Comparison of ENCODE assay signal across 12 cellular contexts in genomic region chr5:150139334-150139733, GRCh38. TPM values are rescaled to one million over a fixed set of nuclear protein-coding genes. Genes with fewer than 3 reads are reported as not detected.
DNase-seq lines count a peak whose midpoint lies in the region; ATAC-seq and TF ChIP-seq lines count a peak whose summit lies in the region.
"Had no signal": no experiment of that assay in that cellular context is flagged by ENCODE, and none has a peak within 500 bp of the region (broad histone marks: within the 10 kb centered on the region; RNA-seq: fewer than 3 reads in every experiment).

No MANE protein-coding gene starts in this region.

- H3K4me1 Mint-ChIP-seq in WTC11 = peaks cover 63% of the 10 kb centered on the region
- peaks cover 12 to 17% of the 10 kb centered on the region in 2 donors for H3K4me1 Mint-ChIP-seq in stimulated activated naive B cell treated with anti-CD40 and anti-IgM and Interleukin-4, amounts not matched to agents 10 μg/mL and 1 μg/mL and 100 μg/mL, for 72 hours

- peak overlapping the region; percentile 100 for H3K4me2 ChIP-seq in BLaER1

- H3K36me3 Mint-ChIP-seq in WTC11 = no peaks in the 10 kb centered on the region
- peaks cover 0 to 4% of the 10 kb centered on the region in 2 donors for H3K36me3 Mint-ChIP-seq in stimulated activated naive B cell treated with anti-CD40 and anti-IgM and Interleukin-4, amounts not matched to agents 10 μg/mL and 1 μg/mL and 100 μg/mL, for 72 hours

- POLR2A ChIA-PET in WTC11 (lab: Charles Lee) = no interaction called here

- H3K36me3 ChIP-seq in BLaER1 = peaks cover 40% of the 10 kb centered on the region
- H3K36me3 ChIP-seq in gastrocnemius medialis = no peaks in the 10 kb centered on the region

- in situ Hi-C loops in gastrocnemius medialis (cut with MboI; ENCODE audit: low sequenced_read_pairs in 4 of 4) = no loop called here

- TF ChIP-seq POLR2A in gastrocnemius medialis (IDR thresholded peaks at IDR 0.05) = no peak

- no peaks in the 10 kb centered on the region for H4K20me1 ChIP-seq in BLaER1

- H3K27ac ChIP-seq in BLaER1 (peak overlapping the region; percentile 93), gastrocnemius medialis (peak overlapping the region; percentile 75 to 82 (median 78))

- CTCF ChIA-PET in WTC11 (lab: Charles Lee) = interaction anchor here (0.7 to 3.7 kb wide), 8 partner anchors 9 to 305 kb away, joined by 3 to 16 read pairs (median 4); partner anchors contain the start of gene PDGFRB

- H3K4me1 ChIP-seq in BLaER1 = peaks cover 99% of the 10 kb centered on the region
- peaks cover 5 to 12% of the 10 kb centered on the region in 2 donors for H3K4me1 ChIP-seq in gastrocnemius medialis

- no peaks in the 10 kb centered on the region for H3K9me3 ChIP-seq in BLaER1
- no peaks in the 10 kb centered on the region for H3K9me3 ChIP-seq in gastrocnemius medialis

- H3K27ac Mint-ChIP-seq in WTC11 = peak overlapping the region; percentile 67; the same call in 1 of the 2 replicates
- no peak overlapping the region for H3K27ac Mint-ChIP-seq in stimulated activated naive B cell treated with anti-CD40 and anti-IgM and Interleukin-4, amounts not matched to agents 10 μg/mL and 1 μg/mL and 100 μg/mL, for 72 hours

- DNase-seq in WTC11 (ENCODE audit: low spot score) (no peak), hepatic stellate cell (ENCODE audit: low spot score) (peak; percentile 73), gastrocnemius medialis (no peak), AML-193 (lab: John Stamatoyannopoulos, UW) (no peak), ureter (ENCODE audit: low spot score) (no peak)
- no peak for DNase-seq in stimulated activated naive B cell treated with anti-CD40 and anti-IgM and Interleukin-4, amounts not matched to agents 10 μg/mL and 1 μg/mL and 100 μg/mL, for 72 hours
- DNase-seq: activated effector memory CD4-positive, alpha-beta T cell treated with anti-CD3 and anti-CD28 coated beads, Interleukin-2, amount 50 U/mL, for 16 hours; NCI-H526; occipital lobe had no signal

- H3K4me3 ChIP-seq in BLaER1 (peak overlapping the region; percentile 36; the same call in 1 of the 2 replicates), gastrocnemius medialis (no peak overlapping the region)

- H3K27me3 ChIP-seq in BLaER1 = no peaks in the 10 kb centered on the region
- H3K27me3 ChIP-seq in gastrocnemius medialis = no peaks in the 10 kb centered on the region

- ATAC-seq in WTC11 (no peak), gastrocnemius medialis (no peak), HG03442 (IDR thresholded peaks at IDR 0.05; ENCODE audit: unreplicated experiment) (no peak)
- no peak for ATAC-seq in stimulated activated naive B cell treated with anti-CD40 and anti-IgM and Interleukin-4, amounts not matched to agents 10 μg/mL and 1 μg/mL and 100 μg/mL, for 72 hours (replicated peaks)
- ATAC-seq: esophagus mucosa had no signal

- intact Hi-C loops in gastrocnemius medialis (cut with DNase I; ENCODE audit: low total_unique reads) = loop anchor here (10.0 kb wide), 1 partner anchor 215 kb away; the partner anchor contains the start of gene TCOF1

- no peak overlapping the region for H3K4me3 Mint-ChIP-seq in WTC11
- H3K4me3 Mint-ChIP-seq in stimulated activated naive B cell treated with anti-CD40 and anti-IgM and Interleukin-4, amounts not matched to agents 10 μg/mL and 1 μg/mL and 100 μg/mL, for 72 hours = no peak overlapping the region

- TF ChIP-seq CTCF in WTC11 (IDR thresholded peaks at IDR 0.05) (no peak), gastrocnemius medialis (IDR thresholded peaks at IDR 0.05 in 4 of 5, conservative IDR thresholded peaks at IDR 0.05 in 1 of 5) (no peak)

- peaks cover 3% of the 10 kb centered on the region for H3K27me3 Mint-ChIP-seq in WTC11 (ENCODE audit: low read depth)
- no peaks in the 10 kb centered on the region for H3K27me3 Mint-ChIP-seq in stimulated activated naive B cell treated with anti-CD40 and anti-IgM and Interleukin-4, amounts not matched to agents 10 μg/mL and 1 μg/mL and 100 μg/mL, for 72 hours

- H3K9me3 Mint-ChIP-seq in WTC11 = no peaks in the 10 kb centered on the region
- no peaks in the 10 kb centered on the region for H3K9me3 Mint-ChIP-seq in stimulated activated naive B cell treated with anti-CD40 and anti-IgM and Interleukin-4, amounts not matched to agents 10 μg/mL and 1 μg/mL and 100 μg/mL, for 72 hours

- H3K9ac ChIP-seq in BLaER1 = peak overlapping the region; percentile 82

TF ChIP-seq in WTC11, 78 proteins besides CTCF, POLR2A, EP300 and RAD21 (continues in another document):
- TF ChIP-seq ZNF232 (CRISPR knock-in tag; IDR thresholded peaks at IDR 0.05) (no peak), PRRX2 (CRISPR knock-in tag; IDR thresholded peaks at IDR 0.05) (no peak), RELA (CRISPR knock-in tag; IDR thresholded peaks at IDR 0.05; ENCODE audit: borderline replicate concordance) (no peak), MXD4 (CRISPR knock-in tag; IDR thresholded peaks at IDR 0.05; ENCODE audit: borderline replicate concordance) (no peak), ZNF121 (CRISPR knock-in tag; IDR thresholded peaks at IDR 0.05) (no peak), TEAD1 (CRISPR knock-in tag; IDR thresholded peaks at IDR 0.05) (no peak), ATF6 (CRISPR knock-in tag; IDR thresholded peaks at IDR 0.05) (no peak), ZNF396 (CRISPR knock-in tag; IDR thresholded peaks at IDR 0.05; ENCODE audit: borderline replicate concordance) (no peak)
- TF ChIP-seq, protein P1, sequence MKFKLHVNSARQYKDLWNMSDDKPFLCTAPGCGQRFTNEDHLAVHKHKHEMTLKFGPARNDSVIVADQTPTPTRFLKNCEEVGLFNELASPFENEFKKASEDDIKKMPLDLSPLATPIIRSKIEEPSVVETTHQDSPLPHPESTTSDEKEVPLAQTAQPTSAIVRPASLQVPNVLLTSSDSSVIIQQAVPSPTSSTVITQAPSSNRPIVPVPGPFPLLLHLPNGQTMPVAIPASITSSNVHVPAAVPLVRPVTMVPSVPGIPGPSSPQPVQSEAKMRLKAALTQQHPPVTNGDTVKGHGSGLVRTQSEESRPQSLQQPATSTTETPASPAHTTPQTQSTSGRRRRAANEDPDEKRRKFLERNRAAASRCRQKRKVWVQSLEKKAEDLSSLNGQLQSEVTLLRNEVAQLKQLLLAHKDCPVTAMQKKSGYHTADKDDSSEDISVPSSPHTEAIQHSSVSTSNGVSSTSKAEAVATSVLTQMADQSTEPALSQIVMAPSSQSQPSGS (CRISPR knock-in tag; IDR thresholded peaks at IDR 0.05; ENCODE audit: borderline replicate concordance, low read depth) = no peak
- TF ChIP-seq, protein P2, sequence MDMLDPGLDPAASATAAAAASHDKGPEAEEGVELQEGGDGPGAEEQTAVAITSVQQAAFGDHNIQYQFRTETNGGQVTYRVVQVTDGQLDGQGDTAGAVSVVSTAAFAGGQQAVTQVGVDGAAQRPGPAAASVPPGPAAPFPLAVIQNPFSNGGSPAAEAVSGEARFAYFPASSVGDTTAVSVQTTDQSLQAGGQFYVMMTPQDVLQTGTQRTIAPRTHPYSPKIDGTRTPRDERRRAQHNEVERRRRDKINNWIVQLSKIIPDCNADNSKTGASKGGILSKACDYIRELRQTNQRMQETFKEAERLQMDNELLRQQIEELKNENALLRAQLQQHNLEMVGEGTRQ (CRISPR knock-in tag; IDR thresholded peaks at IDR 0.05) = no peak

RNA-seq across cellular contexts. Expression of gene PDGFRB, which starts 16.3 kb away (rescaled TPM):
- 5.0 to 7.9 TPM (median 5.1 TPM) in 3 replicates for total RNA-seq in WTC11 (2021)
- total RNA-seq in gastrocnemius medialis = 10 to 100 TPM; 27.9 to 58.4 (median 52.5) TPM
- total RNA-seq in ureter = 108 TPM

RNA-seq across cellular contexts. Expression of gene CDX1, which starts 27.2 kb away (rescaled TPM):
- total RNA-seq in WTC11 (2021) (0.09 to 0.14 TPM (median 0.13 TPM) in 3 replicates), gastrocnemius medialis (1 to 10 TPM in 1 of 4 donors, not detected in 3; 1.5 TPM), ureter (not detected)
- total RNA-seq: esophagus mucosa, occipital lobe had no signal

RNA-seq across cellular contexts. Expression of gene SLC6A7, which starts 50.5 kb away (rescaled TPM):
- total RNA-seq in WTC11 (2021) (0.04 TPM in 1 of 3 replicates, not detected in the others), gastrocnemius medialis (under 1 TPM in 1 of 4 donors, not detected in 3; 0.07 TPM), ureter (0.10 TPM)
- total RNA-seq: esophagus mucosa had no signal

RNA-seq across cellular contexts. Expression of gene CSF1R, which starts 53.0 kb away (rescaled TPM):
- 0.07 to 0.20 TPM (median 0.14 TPM) in 3 replicates for total RNA-seq in WTC11 (2021)
- 10 to 100 TPM in 2 of 4 donors, 1 to 10 TPM in 2; 7.5 to 17.0 (median 9.8) TPM for total RNA-seq in gastrocnemius medialis
- total RNA-seq in ureter = 16.9 TPM
